ENCODE assay signal across 1 cellular context in genomic region chr12:110742718-110743570, GRCh38.
A peak's percentile ranks its signal among the peaks of the same experiment; 100 is the strongest.
TF ChIP-seq lines count a peak whose summit lies in the region.

Gene PPP1CC, minus strand, starts transcription at chr12:110742891. Its CDS starts 184 bp downstream, at chr12:110742707.

TF ChIP-seq in GM12878, 131 proteins besides CTCF, POLR2A, EP300 and RAD21 (continued from another document and continues in another):
- peak; percentile 56; the same call in 1 of the 2 replicates for TF ChIP-seq NKRF (conservative IDR thresholded peaks at IDR 0.05)
- no peak for TF ChIP-seq NFIC (IDR thresholded peaks at IDR 0.05; ENCODE audit: low read depth, low read length)
- TF ChIP-seq TCF12 (IDR thresholded peaks at IDR 0.05; ENCODE audit: low read depth, low read length): no peak
- TF ChIP-seq POLR2AphosphoS2 (IDR thresholded peaks at IDR 0.05; ENCODE audit: low read depth, low read length): peak; percentile 83
- no peak for TF ChIP-seq MEF2A (IDR thresholded peaks at IDR 0.05; ENCODE audit: insufficient read depth, low read depth, low read length)
- TF ChIP-seq PKNOX1 (IDR thresholded peaks at IDR 0.05): no peak
- peak; percentile 26; the same call in 1 of the 2 replicates for TF ChIP-seq ELK1 (IDR thresholded peaks at IDR 0.05; ENCODE audit: low read depth, low read length)
- TF ChIP-seq REST (IDR thresholded peaks at IDR 0.05; ENCODE audit: low read depth, low read length): no peak
- TF ChIP-seq BHLHE40 (IDR thresholded peaks at IDR 0.05; ENCODE audit: borderline replicate concordance in 1 of 2, low read depth in 2 of 2, low read length in 1 of 2): peak in 1 of 2 experiments; percentile 56; a peak in 1 of 4 replicates
- no peak for TF ChIP-seq ZBTB33 (IDR thresholded peaks at IDR 0.05)
- TF ChIP-seq CBX5 (IDR thresholded peaks at IDR 0.05; ENCODE audit: low read depth): peak; percentile 57; the same call in 1 of the 2 replicates
- no peak for TF ChIP-seq ESRRA (IDR thresholded peaks at IDR 0.05; ENCODE audit: low read length)
- TF ChIP-seq TCF3 (IDR thresholded peaks at IDR 0.05; ENCODE audit: borderline replicate concordance, insufficient read depth, low read depth, low read length): 0 out of 2 replicates have a peak, but pooled peaks have one; percentile 28
- no peak for TF ChIP-seq PRDM15 (CRISPR knock-in tag; IDR thresholded peaks at IDR 0.05)
- TF ChIP-seq CREB1 (IDR thresholded peaks at IDR 0.05; ENCODE audit: low read depth): peak; percentile 77
- no peak; the same call in 1 of the 2 replicates for TF ChIP-seq SMARCA5 (IDR thresholded peaks at IDR 0.05)
- TF ChIP-seq CBX3 (IDR thresholded peaks at IDR 0.05; ENCODE audit: borderline replicate concordance, low read depth): no peak
- TF ChIP-seq FOXK2 (IDR thresholded peaks at IDR 0.05): no peak
- no peak for TF ChIP-seq MYB (IDR thresholded peaks at IDR 0.05; ENCODE audit: borderline replicate concordance, low read depth, low read length)
- peak; percentile 25; the same call in 1 of the 2 replicates for TF ChIP-seq BACH1 (IDR thresholded peaks at IDR 0.05; ENCODE audit: borderline replicate concordance)
- TF ChIP-seq GABPA (IDR thresholded peaks at IDR 0.05; ENCODE audit: low read depth): no peak
- TF ChIP-seq MTA2 (IDR thresholded peaks at IDR 0.05; ENCODE audit: low read depth): peak; percentile 48; the same call in 1 of the 2 replicates
- no peak for TF ChIP-seq ZNF384 (IDR thresholded peaks at IDR 0.05; ENCODE audit: borderline replicate concordance, low read depth, low read length)
- peak; percentile 42 for TF ChIP-seq HCFC1 (IDR thresholded peaks at IDR 0.05; ENCODE audit: low read length)
- TF ChIP-seq BCLAF1 (IDR thresholded peaks at IDR 0.05): no peak
- TF ChIP-seq SKIL (IDR thresholded peaks at IDR 0.05; ENCODE audit: low read depth, poor library complexity, severe bottlenecking): peak; percentile 47
- TF ChIP-seq MLLT1 (IDR thresholded peaks at IDR 0.05): peak; percentile 66; the same call in 1 of the 2 replicates
- no peak for TF ChIP-seq MTA3 (IDR thresholded peaks at IDR 0.05; ENCODE audit: borderline replicate concordance, low read length)
- TF ChIP-seq IRF3 (IDR thresholded peaks at IDR 0.05): no peak
- no peak for TF ChIP-seq USF1 (IDR thresholded peaks at IDR 0.05; ENCODE audit: borderline replicate concordance, extremely low read length, insufficient read depth, low read depth, low read length)
